In genomic region chr2:44392338-44392943, GRCh38 we compare ENCODE assay signal across 7 cellular contexts. TPM values are rescaled to one million over a fixed set of nuclear protein-coding genes. Genes with fewer than 3 reads are reported as not detected.
DNase-seq lines count a peak whose midpoint lies in the region; ATAC-seq, FAIRE-seq and TF ChIP-seq lines count a peak whose summit lies in the region.

No MANE protein-coding gene starts in this region.

- no peak for TF ChIP-seq POLR2A in tibial nerve (IDR thresholded peaks at IDR 0.05)

- H3K36me3 ChIP-seq in GM06990 (ENCODE audit: control insufficient read depth, insufficient read depth, low read length) (no peaks in the 10 kb centered on the region), colonic mucosa (no peaks in the 10 kb centered on the region), tibial nerve (no peaks in the 10 kb centered on the region)

- H3K9me3 ChIP-seq in colonic mucosa (no peaks in the 10 kb centered on the region), tibial nerve (no peaks in the 10 kb centered on the region)

- H3K27ac ChIP-seq in colonic mucosa = no peak overlapping the region
- H3K27ac ChIP-seq in tibial nerve = no peak overlapping the region

- no peak for TF ChIP-seq EP300 in tibial nerve (IDR thresholded peaks at IDR 0.05)

- FAIRE-seq in TTC549 (lab: Jason Lieb, UNC) = peak; percentile 95

- H3K27me3 ChIP-seq in GM06990 (replicated peaks; ENCODE audit: control insufficient read depth, insufficient read depth, low read length) (no peaks in the 10 kb centered on the region), colonic mucosa (no peaks in the 10 kb centered on the region), tibial nerve (no peaks in the 10 kb centered on the region)

- no peak overlapping the region for H3K4me3 ChIP-seq in GM06990 (replicated peaks; ENCODE audit: low read depth, low read length)
- no peak overlapping the region for H3K4me3 ChIP-seq in colonic mucosa
- H3K4me3 ChIP-seq in tibial nerve = no peak overlapping the region

- ATAC-seq in HG02970 (IDR thresholded peaks at IDR 0.05; ENCODE audit: low FRiP score, unreplicated experiment) = no peak

- intact Hi-C loops in colonic mucosa (cut with DNase I) = loop anchor here (5.0 kb wide), 1 partner anchor 565 kb away; no protein-coding TSS in a partner anchor

- H3K4me1 ChIP-seq in colonic mucosa = no peaks in the 10 kb centered on the region
- H3K4me1 ChIP-seq in tibial nerve = no peaks in the 10 kb centered on the region

- 55% methylated on average over 3 of the region's 3 CpGs for WGBS in tibial nerve, 2 donors

- DNase-seq in GM06990 (ENCODE audit: extremely low read depth, insufficient read length) (peak; percentile 4), NCI-H1092 treated with DMSO at 0.1 percent for 48 hours (lab: John Stamatoyannopoulos, UW) (peak; percentile 16), colonic mucosa (peak; percentile 41), midbrain (lab: John Stamatoyannopoulos, UW) (peak; percentile 16), tibial nerve (ENCODE audit: low spot score in 2 of 2) (peak; percentile 22 to 76)

- no peak overlapping the region for H3K9ac ChIP-seq in colonic mucosa (ENCODE audit: low read depth in 2 of 2, low read length in 2 of 2)

- TF ChIP-seq CTCF in GM06990 (IDR thresholded peaks at IDR 0.05; ENCODE audit: insufficient read depth, low read length, poor library complexity, severe bottlenecking) (peak; percentile 58), colonic mucosa (IDR thresholded peaks at IDR 0.05) (peak; percentile 42), tibial nerve (IDR thresholded peaks at IDR 0.05) (peak in 4 of 5 experiments; percentile 31 to 55 (median 48))

RNA-seq across cellular contexts. Expression of gene CAMKMT, which starts 30.7 kb away (rescaled TPM):
- 10 to 100 TPM; 10.7 to 11.6 TPM for total RNA-seq in colonic mucosa
- 10 to 100 TPM in 1 of 4 donors, 1 to 10 TPM in 3; 8.4 to 14.1 (median 9.7) TPM for total RNA-seq in tibial nerve

RNA-seq across cellular contexts. Expression of gene PREPL, which starts 31.1 kb away (rescaled TPM):
- total RNA-seq in colonic mucosa (10 to 100 TPM; 29.6 to 35.6 TPM), tibial nerve (10 to 100 TPM; 33.0 to 69.5 (median 60.2) TPM)
